11 cellular contexts compared by ENCODE assay signal in genomic region chr10:485776-486572, GRCh38.
A peak's percentile ranks its signal among the peaks of the same experiment; 100 is the strongest.
DNase-seq lines count a peak whose midpoint lies in the region; ATAC-seq, FAIRE-seq and TF ChIP-seq lines count a peak whose summit lies in the region.
"Had no signal": no experiment of that assay in that cellular context is flagged by ENCODE, and none has a peak within 500 bp of the region (broad histone marks: within the 10 kb centered on the region; RNA-seq: fewer than 3 reads in every experiment).

No MANE protein-coding gene starts in this region.

- H3K36me3 ChIP-seq in thyroid gland: no peaks in the 10 kb centered on the region
- H3K36me3 ChIP-seq: thoracic aorta had no signal

- FAIRE-seq in GM12892 (lab: Jason Lieb, UNC): no peak
- FAIRE-seq: TTC549 had no signal

- no peaks in the 10 kb centered on the region for H3K27me3 ChIP-seq in right cardiac atrium (ENCODE audit: control insufficient read depth, insufficient read depth)
- H3K27me3 ChIP-seq in thyroid gland: no peaks in the 10 kb centered on the region

- no TSS peak for BruUV-seq in Calu3 (replicated peaks; lab: Mats Ljungman, UMichigan)

- POLR2A ChIA-PET in activated CD4-positive, alpha-beta memory T cell treated with anti-CD3 and anti-CD28 coated beads, Interleukin-2, amount 10 ng/mL, durations not matched to agents 7 days and 5 days (lab: Charles Lee): no interaction called here

- DNase-seq in activated T-cell treated with anti-CD3 and anti-CD28 coated beads, Interleukin-2, amount 50 U/mL, for 48 hours: peak; percentile 14 to 16
- DNase-seq in activated T-cell treated with anti-CD3 and anti-CD28 coated beads for 4 hours (no peak), right cardiac atrium (peak in 2 of 3 donors; percentile 39 to 64), thyroid gland (peak; percentile 32 to 37), Calu3 (no peak), MV-4-11 (lab: John Stamatoyannopoulos, UW) (no peak), GM12892 (ENCODE audit: insufficient read length) (no peak)
- no peak for DNase-seq in activated CD4-positive, alpha-beta memory T cell treated with anti-CD3 and anti-CD28 coated beads, Interleukin-2, amount 10 ng/mL, durations not matched to agents 7 days and 5 days

- no peak for TF ChIP-seq CTCF in thyroid gland (IDR thresholded peaks at IDR 0.05)
- no peak for TF ChIP-seq CTCF in Calu3 (IDR thresholded peaks at IDR 0.05; ENCODE audit: unreplicated experiment)

- intact Hi-C loops in right cardiac atrium (cut with DNase I) (no loop called here), thyroid gland (cut with DNase I) (no loop called here), Calu3 (cut with micrococcal nuclease; ENCODE audit: unreplicated experiment) (no loop called here)

- H3K4me1 ChIP-seq in right cardiac atrium (ENCODE audit: control insufficient read depth, insufficient read depth, low read length) (peaks cover 6% of the 10 kb centered on the region), thyroid gland (peaks cover 12 to 24% of the 10 kb centered on the region in 2 donors)
- H3K4me1 ChIP-seq: Caco-2 had no signal

- H3K4me1 Mint-ChIP-seq in activated CD4-positive, alpha-beta memory T cell treated with anti-CD3 and anti-CD28 coated beads, Interleukin-2, amount 10 ng/mL, durations not matched to agents 7 days and 5 days: peaks cover 10% of the 10 kb centered on the region
- no peaks in the 10 kb centered on the region for H3K4me1 Mint-ChIP-seq in Calu3 (ENCODE audit: low read depth, unreplicated experiment)

- H3K4me3 Mint-ChIP-seq in activated CD4-positive, alpha-beta memory T cell treated with anti-CD3 and anti-CD28 coated beads, Interleukin-2, amount 10 ng/mL, durations not matched to agents 7 days and 5 days: peak overlapping the region; percentile 7
- H3K4me3 Mint-ChIP-seq in Calu3 (ENCODE audit: low read depth, unreplicated experiment): no peak overlapping the region

- TF ChIP-seq POLR2A in thyroid gland (IDR thresholded peaks at IDR 0.05): no peak
- no peak for TF ChIP-seq POLR2A in GM12892 (IDR thresholded peaks at IDR 0.05; ENCODE audit: low read depth, low read length)

- H3K36me3 Mint-ChIP-seq in activated CD4-positive, alpha-beta memory T cell treated with anti-CD3 and anti-CD28 coated beads, Interleukin-2, amount 10 ng/mL, durations not matched to agents 7 days and 5 days (ENCODE audit: low read depth): no peaks in the 10 kb centered on the region
- H3K36me3 Mint-ChIP-seq in Calu3 (ENCODE audit: insufficient read depth, unreplicated experiment): no peaks in the 10 kb centered on the region

- no peak overlapping the region for H3K27ac Mint-ChIP-seq in activated CD4-positive, alpha-beta memory T cell treated with anti-CD3 and anti-CD28 coated beads, Interleukin-2, amount 10 ng/mL, durations not matched to agents 7 days and 5 days
- H3K27ac Mint-ChIP-seq in Calu3 (ENCODE audit: unreplicated experiment): no peak overlapping the region

- CTCF ChIA-PET in activated CD4-positive, alpha-beta memory T cell treated with anti-CD3 and anti-CD28 coated beads, Interleukin-2, amount 10 ng/mL, durations not matched to agents 7 days and 5 days (lab: Charles Lee): no interaction called here
- CTCF ChIA-PET in Calu3 (lab: Charles Lee): no interaction called here

- H3K4me3 ChIP-seq in right cardiac atrium (ENCODE audit: low read length): no peak overlapping the region
- H3K4me3 ChIP-seq in thyroid gland (replicated peaks in 1 of 3): no peak overlapping the region

- H3K27ac ChIP-seq in right cardiac atrium (ENCODE audit: low read length): no peak overlapping the region
- peak overlapping the region; percentile 90 to 92 (median 90) for H3K27ac ChIP-seq in thyroid gland

- no peak for ATAC-seq in right cardiac atrium

- H3K9me3 ChIP-seq in right cardiac atrium (ENCODE audit: control insufficient read depth, low read length) (no peaks in the 10 kb centered on the region), thyroid gland (no peaks in the 10 kb centered on the region)
- H3K9me3 ChIP-seq: Caco-2, thoracic aorta had no signal

- no peaks in the 10 kb centered on the region for H3K27me3 Mint-ChIP-seq in activated CD4-positive, alpha-beta memory T cell treated with anti-CD3 and anti-CD28 coated beads, Interleukin-2, amount 10 ng/mL, durations not matched to agents 7 days and 5 days
- no peaks in the 10 kb centered on the region for H3K27me3 Mint-ChIP-seq in Calu3 (ENCODE audit: unreplicated experiment)

- H3K9me3 Mint-ChIP-seq in activated CD4-positive, alpha-beta memory T cell treated with anti-CD3 and anti-CD28 coated beads, Interleukin-2, amount 10 ng/mL, durations not matched to agents 7 days and 5 days: no peaks in the 10 kb centered on the region
- no peaks in the 10 kb centered on the region for H3K9me3 Mint-ChIP-seq in Calu3 (ENCODE audit: low read depth, unreplicated experiment)

- WGBS in right cardiac atrium: 57% methylated on average over 18 of the region's 18 CpGs
- 72 to 73% methylated on average over 18 of the region's 18 CpGs for WGBS in thyroid gland, 2 donors

Comparison
In these comparisons a context has a peak if more than half of its experiments do, and no peak if none do; other contexts are left out.
1. DNase-seq: peak in activated T-cell treated with anti-CD3 and anti-CD28 coated beads, Interleukin-2, amount 50 U/mL, for 48 hours (2 of 2), right cardiac atrium (2 of 3) and thyroid gland (2 of 2); none in activated T-cell treated with anti-CD3 and anti-CD28 coated beads for 4 hours (single experiment), activated CD4-positive, alpha-beta memory T cell treated with anti-CD3 and anti-CD28 coated beads, Interleukin-2, amount 10 ng/mL, durations not matched to agents 7 days and 5 days (single experiment), Calu3 (single experiment), MV-4-11 (single experiment) and GM12892 (single experiment).